In genomic region chr9:17793713-17794622, GRCh38 we compare ENCODE assay signal across 1 cellular context.
TF ChIP-seq lines count a peak whose summit lies in the region.

No MANE protein-coding gene starts in this region.

TF ChIP-seq in WTC11, 78 proteins besides CTCF, POLR2A, EP300 and RAD21 (continued from another document):
- TF ChIP-seq ZNF425 (CRISPR knock-in tag; conservative IDR thresholded peaks at IDR 0.05) = no peak
- no peak for TF ChIP-seq HMGXB4 (CRISPR knock-in tag; IDR thresholded peaks at IDR 0.05)
- no peak for TF ChIP-seq PRRX2 (CRISPR knock-in tag; IDR thresholded peaks at IDR 0.05)
- TF ChIP-seq ATF6 (CRISPR knock-in tag; IDR thresholded peaks at IDR 0.05) = no peak
- TF ChIP-seq NFATC4 (CRISPR knock-in tag; IDR thresholded peaks at IDR 0.05) = no peak
- no peak for TF ChIP-seq NR2C2 (CRISPR knock-in tag; IDR thresholded peaks at IDR 0.05)
- no peak for TF ChIP-seq TEAD4 (CRISPR knock-in tag; IDR thresholded peaks at IDR 0.05)
- no peak for TF ChIP-seq ZSCAN18 (CRISPR knock-in tag; IDR thresholded peaks at IDR 0.05)
TF ChIP-seq in WTC11: peak in this region for 0.
